20 cellular contexts compared by ENCODE assay signal in the genomic region with DNA sequence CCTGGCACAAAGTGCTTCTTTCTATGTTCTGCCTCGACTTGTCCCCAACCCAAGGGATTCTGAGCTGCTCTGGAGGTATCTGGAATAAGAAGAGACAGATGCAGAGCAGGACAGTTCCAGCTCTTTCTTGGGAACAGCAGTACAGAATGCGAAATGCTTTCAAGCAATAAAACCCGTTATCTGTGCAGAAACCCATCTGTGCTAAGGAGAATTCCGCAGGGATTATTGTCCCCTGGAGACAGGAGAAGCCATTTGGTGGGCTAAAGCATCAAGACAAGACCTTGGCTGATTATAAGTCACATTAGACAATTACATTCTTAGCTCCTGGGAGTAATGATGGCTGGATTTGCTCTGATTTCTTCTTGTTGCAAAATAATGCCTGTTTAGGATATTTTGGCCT.
"Had no signal": no experiment of that assay in that cellular context is flagged by ENCODE, and none has a peak within 500 bp of the region (broad histone marks: within the 10 kb centered on the region; RNA-seq: fewer than 3 reads in every experiment).

No MANE protein-coding gene starts in this region.

- H3K36me3 ChIP-seq: ascending aorta, esophagus muscularis mucosa, gastroesophageal sphincter, left lung, neutrophil, pancreas, tibial artery had no signal

- H3K9me3 ChIP-seq: ascending aorta, esophagus muscularis mucosa, gastroesophageal sphincter, left lung, neutrophil, pancreas, psoas muscle, tibial artery had no signal

- ATAC-seq: activated naive CD4-positive, alpha-beta T cell treated with anti-CD3 and anti-CD28 coated beads, Interleukin-2, amount 50 U/mL, for 72 hours; activated T-helper 17 cell treated with anti-CD3 and anti-CD28 coated beads, Interleukin-2, amount 50 U/mL, for 72 hours; gastroesophageal sphincter; left lung; natural killer cell treated with Interleukin-12 subunit alpha and Interleukin-12 subunit beta and Interleukin-15 and Interleukin-18, amount 100 ng/mL, for 72 hours; pancreas; psoas muscle; right cardiac atrium; T-cell had no signal

- H3K4me3 ChIP-seq: ascending aorta, coronary artery, esophagus muscularis mucosa, gastroesophageal sphincter, left lung, pancreas, psoas muscle, tibial artery had no signal

- H3K27me3 ChIP-seq: ascending aorta, esophagus muscularis mucosa, gastroesophageal sphincter, left lung, pancreas, tibial artery had no signal

- DNase-seq: activated CD4-positive, alpha-beta T cell treated with anti-CD3 and anti-CD28 coated beads for 1 hour; activated CD4-positive, alpha-beta T cell treated with anti-CD3 and anti-CD28 coated beads, Interleukin-2, amount 50 U/mL, for 1 hour; activated T-cell treated with anti-CD3 and anti-CD28 coated beads, Interleukin-2, amount 50 U/mL, for 1 hour; cerebellar nuclear complex; left lung; midbrain; pancreas; psoas muscle; stimulated activated CD4-positive, alpha-beta T cell treated with anti-CD3 and anti-CD28 coated beads, Interleukin-1b, Interleukin-23, amount 100 ng/mL, for 48 hours; T-cell; tibial artery had no signal

- H3K27ac ChIP-seq: ascending aorta, coronary artery, esophagus muscularis mucosa, left lung, neutrophil, pancreas, psoas muscle, tibial artery had no signal
